14 cellular contexts compared by ENCODE assay signal in the genomic region with DNA sequence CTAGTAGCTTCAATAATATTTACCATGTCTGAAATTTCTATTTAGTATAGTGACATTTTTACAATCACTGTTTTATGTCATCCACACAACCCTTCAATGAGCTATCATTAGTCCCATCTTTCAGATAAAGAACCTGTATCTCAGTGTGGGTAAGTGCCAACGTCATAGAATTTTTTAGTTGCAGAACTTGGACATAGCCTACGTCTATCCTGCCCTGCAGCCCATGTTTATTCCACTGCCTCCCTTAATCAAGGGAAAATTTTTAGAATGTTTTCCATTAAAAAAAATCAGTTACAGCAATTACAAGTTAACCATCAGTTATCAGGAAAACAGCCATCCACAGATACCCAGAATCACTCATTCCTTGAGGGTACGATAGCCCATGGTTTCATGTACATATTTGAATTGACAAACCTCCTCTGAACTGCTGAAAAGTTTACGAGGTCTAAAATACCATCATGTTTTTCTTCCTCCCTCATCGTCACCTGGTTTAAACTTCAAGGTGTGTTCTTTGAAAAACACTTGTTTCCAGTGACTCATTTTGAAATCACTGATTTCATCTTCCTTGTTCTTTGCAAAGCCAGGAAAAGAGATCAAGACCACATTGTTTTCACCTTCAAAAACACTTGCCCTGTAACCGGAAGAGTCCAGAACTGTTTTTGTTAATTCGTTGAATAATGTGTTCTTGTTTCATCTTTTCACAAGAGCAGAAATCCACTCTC.
A peak's percentile ranks its signal among the peaks of the same experiment; 100 is the strongest.
DNase-seq lines count a peak whose midpoint lies in the region; ATAC-seq and TF ChIP-seq lines count a peak whose summit lies in the region.
"Had no signal": no experiment of that assay in that cellular context is flagged by ENCODE, and none has a peak within 500 bp of the region (broad histone marks: within the 10 kb centered on the region; RNA-seq: fewer than 3 reads in every experiment).

No MANE protein-coding gene starts in this region.

- H3K36me3 Mint-ChIP-seq in activated naive CD4-positive, alpha-beta T cell treated with anti-CD3 and anti-CD28 coated beads, Interleukin-2, amount 10 ng/mL, durations not matched to agents 7 days and 5 days, result peaks cover 15% of the 10 kb centered on the region
- H3K36me3 Mint-ChIP-seq: IgD-negative memory B cell had no signal

- no peaks in the 10 kb centered on the region for H3K79me2 ChIP-seq in PC-9 (ENCODE audit: low read depth)

- H3F3A ChIP-seq in PC-9 (ENCODE audit: insufficient read depth, low read depth), result no peaks in the 10 kb centered on the region

- H3K9me2 ChIP-seq in PC-9 (ENCODE audit: insufficient read depth), result no peaks in the 10 kb centered on the region

- H3K27me3 ChIP-seq in PC-9 (ENCODE audit: insufficient read depth, low read depth), result no peaks in the 10 kb centered on the region
- H3K27me3 ChIP-seq in esophagus (ENCODE audit: control insufficient read depth in 1 of 2, insufficient read depth in 2 of 2, low read length in 2 of 2), result no peaks in the 10 kb centered on the region
- H3K27me3 ChIP-seq in upper lobe of right lung, result no peaks in the 10 kb centered on the region
- H3K27me3 ChIP-seq: pancreas had no signal

- no peak overlapping the region for H3K27ac ChIP-seq in PC-9
- peak overlapping the region; percentile 32 to 60 for H3K27ac ChIP-seq in esophagus (ENCODE audit: low read depth in 2 of 2, low read length in 1 of 2)
- H3K27ac ChIP-seq in upper lobe of right lung, result no peak overlapping the region
- H3K27ac ChIP-seq: pancreas had no signal

- ATAC-seq in upper lobe of right lung (peak; percentile 14), HG03354 (IDR thresholded peaks at IDR 0.05; ENCODE audit: poor library complexity, severe bottlenecking, unreplicated experiment) (no peak), HG03045 (IDR thresholded peaks at IDR 0.05; ENCODE audit: unreplicated experiment) (no peak), HG03097 (IDR thresholded peaks at IDR 0.05; ENCODE audit: low FRiP score, unreplicated experiment) (no peak)
- ATAC-seq: pancreas had no signal

- no TSS peak for BruUV-seq in PC-9 (replicated peaks; lab: Mats Ljungman, UMichigan)

- H3K9me3 ChIP-seq in PC-9 (ENCODE audit: insufficient read depth, low read depth) (no peaks in the 10 kb centered on the region), esophagus (ENCODE audit: control insufficient read depth in 2 of 2, insufficient read depth in 1 of 2, low read depth in 1 of 2, low read length in 1 of 2) (no peaks in the 10 kb centered on the region), upper lobe of right lung (no peaks in the 10 kb centered on the region)
- H3K9me3 ChIP-seq: pancreas had no signal

- no peak for TF ChIP-seq CTCF in PC-9 (conservative IDR thresholded peaks at IDR 0.05)
- no peak for TF ChIP-seq CTCF in upper lobe of right lung (IDR thresholded peaks at IDR 0.05)

- H3K36me3 ChIP-seq in PC-9 (ENCODE audit: low read depth) (no peaks in the 10 kb centered on the region), esophagus (ENCODE audit: control insufficient read depth in 2 of 2, insufficient read depth in 2 of 2, low read length in 1 of 2) (no peaks in the 10 kb centered on the region), upper lobe of right lung (no peaks in the 10 kb centered on the region)
- H3K36me3 ChIP-seq: pancreas had no signal

- H3K9me3 Mint-ChIP-seq in activated naive CD4-positive, alpha-beta T cell treated with anti-CD3 and anti-CD28 coated beads, Interleukin-2, amount 10 ng/mL, durations not matched to agents 7 days and 5 days, result peaks cover 6% of the 10 kb centered on the region
- H3K9me3 Mint-ChIP-seq: IgD-negative memory B cell had no signal

- H3K4me1 ChIP-seq in PC-9 (replicated peaks; ENCODE audit: insufficient read depth) (no peaks in the 10 kb centered on the region), esophagus (ENCODE audit: control insufficient read depth in 2 of 2, insufficient read depth in 2 of 2, low read length in 1 of 2) (no peaks in the 10 kb centered on the region), upper lobe of right lung (no peaks in the 10 kb centered on the region)
- H3K4me1 ChIP-seq: pancreas had no signal

- H4K20me1 ChIP-seq in PC-9 (ENCODE audit: insufficient read depth), result no peaks in the 10 kb centered on the region

- CTCF ChIA-PET in activated naive CD4-positive, alpha-beta T cell treated with anti-CD3 and anti-CD28 coated beads, Interleukin-2, amount 10 ng/mL, durations not matched to agents 7 days and 5 days (lab: Charles Lee), result interaction anchor here (1.1 to 1.9 kb wide), 4 partner anchors 9 to 536 kb away, joined by 3 to 11 read pairs (median 4); no protein-coding TSS in a partner anchor
- CTCF ChIA-PET in PC-9 (lab: Charles Lee), result no interaction called here

- H3K4me3 ChIP-seq in PC-9 (no peak overlapping the region), esophagus (ENCODE audit: low read depth in 1 of 2, low read length in 2 of 2) (no peak overlapping the region), upper lobe of right lung (no peak overlapping the region)
- H3K4me3 ChIP-seq: pancreas had no signal

- H3K4me1 Mint-ChIP-seq in activated naive CD4-positive, alpha-beta T cell treated with anti-CD3 and anti-CD28 coated beads, Interleukin-2, amount 10 ng/mL, durations not matched to agents 7 days and 5 days, result peaks cover 33% of the 10 kb centered on the region

- no peak overlapping the region for H2AFZ ChIP-seq in PC-9

- intact Hi-C loops in PC-9 (cut with micrococcal nuclease; ENCODE audit: unreplicated experiment) (no loop called here), upper lobe of right lung (cut with DNase I) (no loop called here)

- 0 out of 2 replicates have a peak overlapping the region, but pooled peaks have one; percentile 2 for H3K4me2 ChIP-seq in PC-9

- WGBS in esophagus, 2 donors, result 45 to 49% methylated on average over 7 of the region's 7 CpGs

- no peak overlapping the region for H3K4me3 Mint-ChIP-seq in activated naive CD4-positive, alpha-beta T cell treated with anti-CD3 and anti-CD28 coated beads, Interleukin-2, amount 10 ng/mL, durations not matched to agents 7 days and 5 days

- POLR2A ChIA-PET in PC-9 (lab: Charles Lee; ENCODE audit: unreplicated experiment), result no interaction called here

- DNase-seq in activated naive CD4-positive, alpha-beta T cell treated with anti-CD3 and anti-CD28 coated beads, Interleukin-2, amount 10 ng/mL, durations not matched to agents 7 days and 5 days, result peak; percentile 47
- DNase-seq in activated naive CD4-positive, alpha-beta T cell treated with anti-CD3 and anti-CD28 coated beads, Interleukin-2, amount 50 U/mL, for 16 hours, result no peak
- DNase-seq in PC-9, result no peak
- no peak for DNase-seq in upper lobe of right lung
- DNase-seq: activated effector memory CD4-positive, alpha-beta T cell treated with anti-CD3 and anti-CD28 coated beads, Interleukin-2, amount 50 U/mL, for 16 hours; DMS79; NCI-H748 treated with DMSO at 0.1 percent for 48 hours; pancreas; stimulated activated CD8-positive, alpha-beta memory T cell treated with anti-CD3 and anti-CD28 coated beads, Interleukin-4, amount 100 ng/mL, for 48 hours had no signal

- no peaks in the 10 kb centered on the region for H3K27me3 Mint-ChIP-seq in activated naive CD4-positive, alpha-beta T cell treated with anti-CD3 and anti-CD28 coated beads, Interleukin-2, amount 10 ng/mL, durations not matched to agents 7 days and 5 days
- H3K27me3 Mint-ChIP-seq: IgD-negative memory B cell had no signal

- no peak overlapping the region for H3K27ac Mint-ChIP-seq in activated naive CD4-positive, alpha-beta T cell treated with anti-CD3 and anti-CD28 coated beads, Interleukin-2, amount 10 ng/mL, durations not matched to agents 7 days and 5 days

Comparison
In these comparisons a context has a peak if more than half of its experiments do, and no peak if none do; other contexts are left out.
1. H3K27ac ChIP-seq: peak in esophagus (2 of 2); none in PC-9 (single experiment) and upper lobe of right lung (single experiment).